In the genomic region with DNA sequence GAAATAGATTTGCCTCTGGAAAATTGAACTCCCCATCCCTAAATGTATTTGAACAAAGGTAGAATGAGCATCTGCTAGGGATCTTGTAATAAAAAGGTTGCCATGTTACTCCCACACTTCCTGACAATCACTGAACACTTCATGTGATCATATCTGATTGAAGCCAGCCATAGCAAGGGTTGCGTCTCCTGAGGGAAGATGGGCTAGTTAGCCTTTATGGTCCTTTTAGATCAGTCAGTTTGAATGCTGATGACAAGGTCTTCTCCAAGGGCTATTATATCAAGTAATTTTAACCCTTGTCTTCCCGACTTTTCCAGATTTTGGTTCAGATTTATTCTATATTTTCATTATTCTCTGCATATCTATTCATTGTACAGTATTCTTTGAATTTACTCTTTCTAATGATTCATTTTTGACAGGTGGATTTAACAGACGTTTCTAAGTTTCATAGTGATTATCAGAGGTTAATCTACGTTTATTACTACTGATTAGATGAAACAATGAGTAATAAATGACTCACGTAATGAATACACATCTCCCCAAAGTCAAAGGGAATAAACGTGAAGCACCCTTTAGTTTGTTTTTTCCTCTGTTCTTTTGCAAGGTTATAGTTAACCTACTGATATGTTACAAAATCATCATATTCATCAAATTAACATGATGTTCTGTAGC, we compare ENCODE assay signal across 15 cellular contexts. TPM values are rescaled to one million over a fixed set of nuclear protein-coding genes. Genes with fewer than 3 reads are reported as not detected.
A peak's percentile ranks its signal among the peaks of the same experiment; 100 is the strongest.
DNase-seq lines count a peak whose midpoint lies in the region; ATAC-seq, FAIRE-seq and TF ChIP-seq lines count a peak whose summit lies in the region.
"Had no signal": no experiment of that assay in that cellular context is flagged by ENCODE, and none has a peak within 500 bp of the region (broad histone marks: within the 10 kb centered on the region; RNA-seq: fewer than 3 reads in every experiment).

No MANE protein-coding gene starts in this region.

- no peak overlapping the region for H3K27ac ChIP-seq in vagina
- H3K27ac ChIP-seq: heart right ventricle, pancreas, thoracic aorta had no signal

- peaks cover 0 to 12% of the 10 kb centered on the region in 2 donors for H3K36me3 ChIP-seq in vagina
- H3K36me3 ChIP-seq: HAP-1, pancreas had no signal

- H3K27me3 Mint-ChIP-seq in activated CD4-positive, alpha-beta T cell treated with anti-CD3 and anti-CD28 coated beads for 36 hours: no peaks in the 10 kb centered on the region

- no peak for DNase-seq in activated CD4-positive, alpha-beta T cell treated with anti-CD3 and anti-CD28 coated beads for 36 hours
- DNase-seq in activated CD4-positive, alpha-beta T cell treated with anti-CD3 and anti-CD28 coated beads for 1 hour: no peak
- peak; percentile 70 for DNase-seq in HT-29 (ENCODE audit: low spot score)
- DNase-seq in C1 segment of cervical spinal cord (lab: John Stamatoyannopoulos, UW): no peak
- no peak for DNase-seq in vagina (ENCODE audit: extremely low spot score in 2 of 2)
- no peak for DNase-seq in activated CD8-positive, alpha-beta memory T cell treated with anti-CD3 and anti-CD28 coated beads, Interleukin-2, amount 50 U/mL, for 4 hours
- DNase-seq: erythroblast, heart right ventricle, NCI-H2107, pancreas had no signal

- intact Hi-C loops in activated CD4-positive, alpha-beta T cell treated with anti-CD3 and anti-CD28 coated beads for 36 hours (cut with DNase I, micrococcal nuclease): loop anchor here in 1 of 2 experiments (5.0 kb wide), 1 partner anchor 44 kb away; no protein-coding TSS in a partner anchor
- intact Hi-C loops in vagina (cut with DNase I): no loop called here

- ATAC-seq in activated CD4-positive, alpha-beta T cell treated with anti-CD3 and anti-CD28 coated beads for 36 hours: peak; percentile 58
- peak; percentile 36 for ATAC-seq in GM18861 (IDR thresholded peaks at IDR 0.05; ENCODE audit: unreplicated experiment)
- ATAC-seq: heart right ventricle had no signal

- H3K4me3 ChIP-seq in vagina: no peak overlapping the region
- H3K4me3 ChIP-seq: HAP-1, heart right ventricle, pancreas, thoracic aorta had no signal

- peak; percentile 66 for FAIRE-seq in islet of Langerhans (lab: Jason Lieb, UNC)
- FAIRE-seq: D721Med had no signal

- H3K4me3 Mint-ChIP-seq in activated CD4-positive, alpha-beta T cell treated with anti-CD3 and anti-CD28 coated beads for 36 hours: no peak overlapping the region

- CTCF ChIA-PET in activated CD4-positive, alpha-beta T cell treated with anti-CD3 and anti-CD28 coated beads for 36 hours (lab: Charles Lee): interaction anchor here (1.2 to 1.4 kb wide), 2 partner anchors 14 to 36 kb away, joined by 4 to 6 read pairs; no protein-coding TSS in a partner anchor

- peak overlapping the region; percentile 7 for H3K27ac Mint-ChIP-seq in activated CD4-positive, alpha-beta T cell treated with anti-CD3 and anti-CD28 coated beads for 36 hours

- TF ChIP-seq CTCF in vagina (IDR thresholded peaks at IDR 0.05): no peak

- H3K9me3 Mint-ChIP-seq in activated CD4-positive, alpha-beta T cell treated with anti-CD3 and anti-CD28 coated beads for 36 hours (ENCODE audit: low read depth): no peaks in the 10 kb centered on the region

- peaks cover 32% of the 10 kb centered on the region for H3K4me1 Mint-ChIP-seq in activated CD4-positive, alpha-beta T cell treated with anti-CD3 and anti-CD28 coated beads for 36 hours

- no peaks in the 10 kb centered on the region for H3K4me1 ChIP-seq in vagina
- H3K4me1 ChIP-seq: HAP-1, pancreas had no signal

- POLR2A ChIA-PET in activated CD4-positive, alpha-beta T cell treated with anti-CD3 and anti-CD28 coated beads for 36 hours (lab: Charles Lee): no interaction called here

- H3K36me3 Mint-ChIP-seq in activated CD4-positive, alpha-beta T cell treated with anti-CD3 and anti-CD28 coated beads for 36 hours (ENCODE audit: low read depth): peaks cover 48% of the 10 kb centered on the region

- no peak for TF ChIP-seq POLR2A in vagina (IDR thresholded peaks at IDR 0.05)

- no peaks in the 10 kb centered on the region for H3K27me3 ChIP-seq in vagina
- H3K27me3 ChIP-seq: heart right ventricle, pancreas had no signal

- H3K9me3 ChIP-seq in vagina: no peaks in the 10 kb centered on the region
- H3K9me3 ChIP-seq: HAP-1, heart right ventricle, pancreas, thoracic aorta had no signal

RNA-seq across cellular contexts. Expression of a gene that starts 28.1 kb away (rescaled TPM):
- total RNA-seq in activated CD4-positive, alpha-beta T cell treated with anti-CD3 and anti-CD28 coated beads for 36 hours: 10 to 100 TPM; 19.3 to 19.5 TPM
- total RNA-seq in HT-29 (2014; rRNA removed; shearing (Covaris generic)): 1.3 TPM in 2 replicates
- total RNA-seq in vagina: 21.9 TPM
